Comparison of ENCODE assay signal across 20 cellular contexts in the genomic region with DNA sequence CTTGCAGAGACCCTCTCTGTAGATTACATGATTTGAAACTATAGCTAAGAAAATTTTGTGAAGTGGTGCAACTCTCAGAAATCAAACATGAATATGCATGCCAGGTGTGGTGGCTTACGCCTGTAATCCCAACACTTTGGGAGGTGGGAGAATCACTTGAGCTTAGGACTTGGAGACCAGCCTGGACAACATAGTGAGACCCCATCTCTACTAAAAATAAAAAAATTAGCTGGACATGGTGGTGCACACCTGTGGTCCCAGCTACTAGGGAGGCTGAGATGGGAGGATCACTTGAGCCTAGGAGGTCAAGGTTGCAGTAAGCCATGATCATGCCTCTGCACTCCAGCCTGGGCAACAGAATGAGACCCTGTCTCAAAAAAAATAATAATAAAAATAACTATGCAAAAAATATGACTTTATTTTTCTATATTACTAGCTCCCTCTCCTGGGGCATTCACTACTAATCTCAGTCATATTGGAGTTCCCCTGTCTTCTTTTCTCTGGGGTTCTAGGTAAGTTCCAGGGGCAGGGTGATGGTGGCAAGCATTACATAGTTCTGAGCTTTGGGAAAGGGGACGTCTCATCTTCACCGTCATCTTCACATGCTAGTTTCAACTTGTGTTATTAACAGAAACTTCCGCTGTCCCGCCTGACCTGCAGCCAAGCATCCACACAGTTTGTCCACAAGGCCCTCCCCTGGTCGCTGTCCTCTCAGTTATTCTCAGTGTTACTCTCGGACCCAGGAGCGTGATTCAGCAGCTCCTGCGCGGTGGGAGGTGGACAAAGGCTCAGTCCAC.
DNase-seq lines count a peak whose midpoint lies in the region; ATAC-seq and TF ChIP-seq lines count a peak whose summit lies in the region.
"Had no signal": no experiment of that assay in that cellular context is flagged by ENCODE, and none has a peak within 500 bp of the region (broad histone marks: within the 10 kb centered on the region; RNA-seq: fewer than 3 reads in every experiment).

No MANE protein-coding gene starts in this region.

- H3K4me1 Mint-ChIP-seq in stimulated activated effector memory CD8-positive, alpha-beta T cell treated with anti-CD3 and anti-CD28 coated beads, Interleukin-12 subunit alpha, Interleukin-12 subunit beta, amount 100 ng/mL, for 72 hours, result peaks cover 11% of the 10 kb centered on the region

- no peaks in the 10 kb centered on the region for H3K27me3 ChIP-seq in ascending aorta
- H3K27me3 ChIP-seq: BLaER1 had no signal

- DNase-seq in stimulated activated effector memory CD8-positive, alpha-beta T cell treated with anti-CD3 and anti-CD28 coated beads, Interleukin-12 subunit alpha, Interleukin-12 subunit beta, amount 100 ng/mL, for 72 hours (ENCODE audit: low spot score in 2 of 2), result no peak
- no peak for DNase-seq in DMS79 treated with DMSO at 0.1 percent for 48 hours (lab: John Stamatoyannopoulos, UW)
- DNase-seq in ascending aorta (ENCODE audit: low spot score in 2 of 2), result no peak
- no peak for DNase-seq in Ammon's horn (ENCODE audit: low spot score)
- DNase-seq in activated CD4-positive, alpha-beta T cell treated with anti-CD3 and anti-CD28 coated beads, Interleukin-2, amount 50 U/mL, for 1 hour, result no peak
- DNase-seq: activated CD4-positive, alpha-beta T cell treated with anti-CD3 and anti-CD28 coated beads for 48 hours; activated T-cell treated with anti-CD3 and anti-CD28 coated beads, Interleukin-2, amount 50 U/mL, for 1 hour; central memory CD4-positive, alpha-beta T cell; DMS53; foreskin fibroblast; Kasumi-1; naive B cell; NCI-H1417 treated with DMSO at 0.1 percent for 48 hours; SIG-M5; T1000 had no signal

- H3K9me3 Mint-ChIP-seq in stimulated activated effector memory CD8-positive, alpha-beta T cell treated with anti-CD3 and anti-CD28 coated beads, Interleukin-12 subunit alpha, Interleukin-12 subunit beta, amount 100 ng/mL, for 72 hours, result no peaks in the 10 kb centered on the region
- H3K9me3 Mint-ChIP-seq: naive B cell had no signal

- intact Hi-C loops in ascending aorta (cut with DNase I), result no loop called here

- H3K4me3 ChIP-seq in ascending aorta, result no peak overlapping the region
- H3K4me3 ChIP-seq: BLaER1, smooth muscle cell had no signal

- H3K4me3 Mint-ChIP-seq in stimulated activated effector memory CD8-positive, alpha-beta T cell treated with anti-CD3 and anti-CD28 coated beads, Interleukin-12 subunit alpha, Interleukin-12 subunit beta, amount 100 ng/mL, for 72 hours, result no peak overlapping the region
- H3K4me3 Mint-ChIP-seq: naive B cell had no signal

- H3K27ac Mint-ChIP-seq in stimulated activated effector memory CD8-positive, alpha-beta T cell treated with anti-CD3 and anti-CD28 coated beads, Interleukin-12 subunit alpha, Interleukin-12 subunit beta, amount 100 ng/mL, for 72 hours, result no peak overlapping the region

- H3K27ac ChIP-seq in ascending aorta, result no peak overlapping the region

- H3K9me3 ChIP-seq in ascending aorta, result no peaks in the 10 kb centered on the region
- H3K9me3 ChIP-seq: BLaER1 had no signal

- H3K36me3 Mint-ChIP-seq in stimulated activated effector memory CD8-positive, alpha-beta T cell treated with anti-CD3 and anti-CD28 coated beads, Interleukin-12 subunit alpha, Interleukin-12 subunit beta, amount 100 ng/mL, for 72 hours, result no peaks in the 10 kb centered on the region
- H3K36me3 Mint-ChIP-seq: naive B cell had no signal

- ATAC-seq in GM18868 (IDR thresholded peaks at IDR 0.05; ENCODE audit: unreplicated experiment) (peak; percentile 68), GM21529 (IDR thresholded peaks at IDR 0.05; ENCODE audit: unreplicated experiment) (peak; percentile 67), HG03095 (IDR thresholded peaks at IDR 0.05; ENCODE audit: unreplicated experiment) (peak; percentile 52)
- ATAC-seq in stimulated activated effector memory CD8-positive, alpha-beta T cell treated with anti-CD3 and anti-CD28 coated beads, Interleukin-12 subunit alpha, Interleukin-12 subunit beta, amount 100 ng/mL, for 72 hours, result peak; percentile 39

- peaks cover 0 to 4% of the 10 kb centered on the region in 2 donors for H3K4me1 ChIP-seq in ascending aorta

- no peak for TF ChIP-seq CTCF in ascending aorta (IDR thresholded peaks at IDR 0.05)

- no peaks in the 10 kb centered on the region for H3K36me3 ChIP-seq in ascending aorta
- H3K36me3 ChIP-seq: BLaER1 had no signal
